ENCODE assay signal across 17 cellular contexts in the genomic region with DNA sequence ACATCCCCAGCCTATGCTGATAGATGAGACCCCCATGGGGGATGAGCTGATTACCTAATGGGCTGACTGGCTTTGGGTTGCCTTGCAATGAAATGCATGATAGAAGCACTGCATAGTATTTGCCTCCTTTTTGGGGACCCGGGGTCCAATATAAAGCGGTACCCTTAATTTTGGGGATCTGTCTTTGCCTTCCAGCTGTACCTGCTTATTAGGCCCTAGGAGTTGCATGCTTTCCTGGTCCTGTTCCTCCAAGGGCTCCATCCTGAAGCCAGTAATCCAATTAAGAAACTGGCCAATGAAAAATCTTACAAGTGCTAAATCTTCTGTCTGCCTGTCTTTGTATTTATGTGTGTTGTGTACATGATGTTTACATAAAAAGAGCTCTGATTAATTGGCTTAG.
DNase-seq lines count a peak whose midpoint lies in the region; ATAC-seq and TF ChIP-seq lines count a peak whose summit lies in the region.
"Had no signal": no experiment of that assay in that cellular context is flagged by ENCODE, and none has a peak within 500 bp of the region (broad histone marks: within the 10 kb centered on the region; RNA-seq: fewer than 3 reads in every experiment).

No MANE protein-coding gene starts in this region.

- no peaks in the 10 kb centered on the region for H3K27me3 Mint-ChIP-seq in naive B cell

- H3K4me1 ChIP-seq in HEK293 (ENCODE audit: control insufficient read depth, insufficient read depth, low read length), result no peaks in the 10 kb centered on the region
- H3K4me1 ChIP-seq: colonic mucosa, right atrium auricular region, suprapubic skin had no signal

- TF ChIP-seq CTCF in HEK293 (tag by site-specific recombination; IDR thresholded peaks at IDR 0.05) (no peak), WERI-Rb-1 (IDR thresholded peaks at IDR 0.05; ENCODE audit: low read depth, low read length) (no peak)

- CTCF ChIA-PET in HEK293 (lab: Yijun Ruan, JAX), result interaction anchor here (0.7 kb wide), 1 partner anchor 10 kb away, joined by 3 read pairs; no protein-coding TSS in a partner anchor

- peaks cover 14 to 21% of the 10 kb centered on the region in 2 donors for H3K9me3 Mint-ChIP-seq in activated naive CD4-positive, alpha-beta T cell treated with anti-CD3 and anti-CD28 coated beads, Interleukin-2, amount 50 U/mL, for 72 hours
- peaks cover 1 to 21% (median 7%) of the 10 kb centered on the region in 7 donors for H3K9me3 Mint-ChIP-seq in naive B cell

- H3K36me3 ChIP-seq in HEK293 (ENCODE audit: control insufficient read depth in 2 of 2, insufficient read depth in 1 of 2, low read length in 2 of 2), result no peaks in the 10 kb centered on the region
- no peaks in the 10 kb centered on the region for H3K36me3 ChIP-seq in WERI-Rb-1
- H3K36me3 ChIP-seq: colonic mucosa, right atrium auricular region, suprapubic skin had no signal

- TF ChIP-seq POLR2A in GM18505 (IDR thresholded peaks at IDR 0.05; ENCODE audit: borderline replicate concordance, extremely low read depth, insufficient read depth, insufficient read length), result no peak

- H3K27ac ChIP-seq in HEK293 (ENCODE audit: extremely low read depth, low read depth, low read length) (no peak overlapping the region), WERI-Rb-1 (no peak overlapping the region)
- H3K27ac ChIP-seq: colonic mucosa, right atrium auricular region, SK-N-MC, suprapubic skin had no signal

- H3K36me3 Mint-ChIP-seq in activated naive CD4-positive, alpha-beta T cell treated with anti-CD3 and anti-CD28 coated beads, Interleukin-2, amount 50 U/mL, for 72 hours, result no peaks in the 10 kb centered on the region
- no peaks in the 10 kb centered on the region for H3K36me3 Mint-ChIP-seq in naive B cell

- H3K4me3 ChIP-seq in HEK293 (ENCODE audit: low read depth, low read length) (no peak overlapping the region), WERI-Rb-1 (ENCODE audit: low read depth, low read length) (no peak overlapping the region)
- H3K4me3 ChIP-seq: colonic mucosa, right atrium auricular region, SK-N-MC, suprapubic skin had no signal

- POLR2A ChIA-PET in HEK293 (lab: Yijun Ruan, JAX), result no interaction called here

- H3K27ac Mint-ChIP-seq in activated naive CD4-positive, alpha-beta T cell treated with anti-CD3 and anti-CD28 coated beads, Interleukin-2, amount 50 U/mL, for 72 hours, result no peak overlapping the region
- H3K27ac Mint-ChIP-seq in naive B cell, result no peak overlapping the region

- no peak for ATAC-seq in activated naive CD4-positive, alpha-beta T cell treated with anti-CD3 and anti-CD28 coated beads, Interleukin-2, amount 50 U/mL, for 72 hours
- no peak for ATAC-seq in naive B cell (ENCODE audit: low read depth in 2 of 2)
- ATAC-seq in GM18867 (IDR thresholded peaks at IDR 0.05; ENCODE audit: unreplicated experiment), result no peak
- no peak for ATAC-seq in GM18505 (IDR thresholded peaks at IDR 0.05; ENCODE audit: unreplicated experiment)
- ATAC-seq: left colon, Panc1 had no signal

- H3K9me3 ChIP-seq in HEK293 (ENCODE audit: control insufficient read depth, insufficient read depth, low read depth, low read length) (no peaks in the 10 kb centered on the region), WERI-Rb-1 (ENCODE audit: severe bottlenecking) (peaks cover 7% of the 10 kb centered on the region)
- H3K9me3 ChIP-seq: colonic mucosa had no signal

- DNase-seq in activated naive CD4-positive, alpha-beta T cell treated with Interleukin-2 at 50 U/mL for 16 hours, result peak; percentile 4
- no peak for DNase-seq in activated naive CD4-positive, alpha-beta T cell treated with anti-CD3 and anti-CD28 coated beads, Interleukin-2, amount 50 U/mL, for 72 hours (ENCODE audit: low spot score in 2 of 2)
- DNase-seq in WERI-Rb-1, result peak; percentile 30
- DNase-seq in naive B cell, result peak; percentile 0
- DNase-seq: activated CD4-positive, alpha-beta T cell treated with anti-CD3 and anti-CD28 coated beads, Interleukin-2, amount 50 U/mL, for 4 hours; colonic mucosa; left colon; NCI-H2081; NCI-H526 treated with DMSO at 0.1 percent for 48 hours; occipital lobe had no signal

- peaks cover 42% of the 10 kb centered on the region for H3K27me3 ChIP-seq in WERI-Rb-1 (ENCODE audit: insufficient read depth, low read depth, severe bottlenecking)
- H3K27me3 ChIP-seq: colonic mucosa, right atrium auricular region, suprapubic skin had no signal

- H3K4me1 Mint-ChIP-seq in naive B cell, result no peaks in the 10 kb centered on the region

- no peak overlapping the region for H3K4me3 Mint-ChIP-seq in naive B cell

TF ChIP-seq in HEK293, 187 proteins besides CTCF, POLR2A, EP300 and RAD21:
- peak; percentile 86; the same call in 1 of the 2 replicates for TF ChIP-seq TRIM28 (IDR thresholded peaks at IDR 0.05; ENCODE audit: borderline replicate concordance, low read length)
- no peak for TF ChIP-seq IKZF3 (tag by site-specific recombination; IDR thresholded peaks at IDR 0.05)
- no peak for TF ChIP-seq OVOL3 (tag by site-specific recombination; IDR thresholded peaks at IDR 0.05)
- no peak for TF ChIP-seq ZNF16 (tag by site-specific recombination; IDR thresholded peaks at IDR 0.05; ENCODE audit: low read depth)
- TF ChIP-seq GLIS2 (tag by site-specific recombination; IDR thresholded peaks at IDR 0.05), result no peak
- TF ChIP-seq BCL11B (tag by site-specific recombination; IDR thresholded peaks at IDR 0.05; ENCODE audit: low read depth), result no peak
- TF ChIP-seq ZSCAN16 (tag by site-specific recombination; IDR thresholded peaks at IDR 0.05), result no peak
- TF ChIP-seq, protein P1, sequence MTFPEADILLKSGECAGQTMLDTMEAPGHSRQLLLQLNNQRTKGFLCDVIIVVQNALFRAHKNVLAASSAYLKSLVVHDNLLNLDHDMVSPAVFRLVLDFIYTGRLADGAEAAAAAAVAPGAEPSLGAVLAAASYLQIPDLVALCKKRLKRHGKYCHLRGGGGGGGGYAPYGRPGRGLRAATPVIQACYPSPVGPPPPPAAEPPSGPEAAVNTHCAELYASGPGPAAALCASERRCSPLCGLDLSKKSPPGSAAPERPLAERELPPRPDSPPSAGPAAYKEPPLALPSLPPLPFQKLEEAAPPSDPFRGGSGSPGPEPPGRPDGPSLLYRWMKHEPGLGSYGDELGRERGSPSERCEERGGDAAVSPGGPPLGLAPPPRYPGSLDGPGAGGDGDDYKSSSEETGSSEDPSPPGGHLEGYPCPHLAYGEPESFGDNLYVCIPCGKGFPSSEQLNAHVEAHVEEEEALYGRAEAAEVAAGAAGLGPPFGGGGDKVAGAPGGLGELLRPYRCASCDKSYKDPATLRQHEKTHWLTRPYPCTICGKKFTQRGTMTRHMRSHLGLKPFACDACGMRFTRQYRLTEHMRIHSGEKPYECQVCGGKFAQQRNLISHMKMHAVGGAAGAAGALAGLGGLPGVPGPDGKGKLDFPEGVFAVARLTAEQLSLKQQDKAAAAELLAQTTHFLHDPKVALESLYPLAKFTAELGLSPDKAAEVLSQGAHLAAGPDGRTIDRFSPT (tag by site-specific recombination; IDR thresholded peaks at IDR 0.05), result no peak
- TF ChIP-seq ZNF660 (tag by site-specific recombination; IDR thresholded peaks at IDR 0.05), result no peak
- no peak for TF ChIP-seq ZNF747 (tag by site-specific recombination; IDR thresholded peaks at IDR 0.05)
- TF ChIP-seq GFI1B (tag by site-specific recombination; IDR thresholded peaks at IDR 0.05), result no peak
- no peak for TF ChIP-seq ZNF335 (tag by site-specific recombination; conservative IDR thresholded peaks at IDR 0.05)
- no peak for TF ChIP-seq ZNF202 (tag by site-specific recombination; IDR thresholded peaks at IDR 0.05; ENCODE audit: borderline replicate concordance)
- TF ChIP-seq SETDB1 (IDR thresholded peaks at IDR 0.05; ENCODE audit: insufficient read length, low read length), result peak; percentile 99
- no peak for TF ChIP-seq MYNN (tag by site-specific recombination; IDR thresholded peaks at IDR 0.05; ENCODE audit: borderline replicate concordance)
- TF ChIP-seq, protein P2, sequence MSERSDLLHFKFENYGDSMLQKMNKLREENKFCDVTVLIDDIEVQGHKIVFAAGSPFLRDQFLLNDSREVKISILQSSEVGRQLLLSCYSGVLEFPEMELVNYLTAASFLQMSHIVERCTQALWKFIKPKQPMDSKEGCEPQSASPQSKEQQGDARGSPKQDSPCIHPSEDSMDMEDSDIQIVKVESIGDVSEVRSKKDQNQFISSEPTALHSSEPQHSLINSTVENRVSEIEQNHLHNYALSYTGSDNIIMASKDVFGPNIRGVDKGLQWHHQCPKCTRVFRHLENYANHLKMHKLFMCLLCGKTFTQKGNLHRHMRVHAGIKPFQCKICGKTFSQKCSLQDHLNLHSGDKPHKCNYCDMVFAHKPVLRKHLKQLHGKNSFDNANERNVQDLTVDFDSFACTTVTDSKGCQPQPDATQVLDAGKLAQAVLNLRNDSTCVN (tag by site-specific recombination; optimal IDR thresholded peaks at IDR 0.05), result no peak
- TF ChIP-seq ZFP69B (tag by site-specific recombination; IDR thresholded peaks at IDR 0.05), result no peak
TF ChIP-seq in HEK293: peak in this region for 2.

Comparison
In these comparisons a context has a peak if more than half of its experiments do, and no peak if none do; other contexts are left out.
1. DNase-seq: peak in activated naive CD4-positive, alpha-beta T cell treated with Interleukin-2 at 50 U/mL for 16 hours (single experiment), WERI-Rb-1 (single experiment) and naive B cell (single experiment); none in activated naive CD4-positive, alpha-beta T cell treated with anti-CD3 and anti-CD28 coated beads, Interleukin-2, amount 50 U/mL, for 72 hours (0 of 2).